ENCODE assay signal across 19 cellular contexts in genomic region chrX:63889001-63889400, GRCh38.
DNase-seq lines count a peak whose midpoint lies in the region; ATAC-seq, FAIRE-seq and TF ChIP-seq lines count a peak whose summit lies in the region.
"Had no signal": no experiment of that assay in that cellular context is flagged by ENCODE, and none has a peak within 500 bp of the region (broad histone marks: within the 10 kb centered on the region; RNA-seq: fewer than 3 reads in every experiment).

No MANE protein-coding gene starts in this region.

- no peaks in the 10 kb centered on the region for H4K20me1 ChIP-seq in astrocyte (ENCODE audit: insufficient read depth, low read length)

- no peak for ATAC-seq in naive thymus-derived CD8-positive, alpha-beta T cell
- ATAC-seq: A549; CD8-positive, alpha-beta T cell; GM12878; right cardiac atrium had no signal

- H3K27ac Mint-ChIP-seq in HFFc6 (peak overlapping the region; percentile 68), astrocyte (ENCODE audit: unreplicated experiment) (peak overlapping the region; percentile 93)
- no peak overlapping the region for H3K27ac Mint-ChIP-seq in naive thymus-derived CD8-positive, alpha-beta T cell
- H3K27ac Mint-ChIP-seq in activated T-cell treated with anti-CD3 and anti-CD28 coated beads, Interleukin-2, amount 50 U/mL, for 24 hours, result no peak overlapping the region
- H3K27ac Mint-ChIP-seq in activated CD4-positive, alpha-beta T cell treated with anti-CD3 and anti-CD28 coated beads, Interleukin-2, amount 10 ng/mL, durations not matched to agents 24 days and 14 days, result no peak overlapping the region
- H3K27ac Mint-ChIP-seq: CD8-positive, alpha-beta T cell; dendritic cell treated with granulocyte-macrophage colony-stimulating factor and Interleukin-4, amounts not matched to agents 40 ng/mL and 50 ng/mL, for 4 days had no signal

- H3K4me1 Mint-ChIP-seq in HFFc6 (ENCODE audit: low read depth), result peaks cover 33% of the 10 kb centered on the region
- peaks cover 3% of the 10 kb centered on the region for H3K4me1 Mint-ChIP-seq in astrocyte (ENCODE audit: low read depth, unreplicated experiment)
- H3K4me1 Mint-ChIP-seq in naive thymus-derived CD8-positive, alpha-beta T cell, result no peaks in the 10 kb centered on the region
- H3K4me1 Mint-ChIP-seq in activated T-cell treated with anti-CD3 and anti-CD28 coated beads, Interleukin-2, amount 50 U/mL, for 24 hours (ENCODE audit: low read depth), result no peaks in the 10 kb centered on the region
- H3K4me1 Mint-ChIP-seq in activated CD4-positive, alpha-beta T cell treated with anti-CD3 and anti-CD28 coated beads, Interleukin-2, amount 10 ng/mL, durations not matched to agents 24 days and 14 days, result no peaks in the 10 kb centered on the region

- H3K27ac ChIP-seq in ACC112 (ENCODE audit: low read depth, low read length) (peak overlapping the region; percentile 86), astrocyte (ENCODE audit: low read depth, low read length) (peak overlapping the region; percentile 6)
- H3K27ac ChIP-seq: A549, stomach had no signal

- H3K9me3 Mint-ChIP-seq in HFFc6 (peaks cover 8% of the 10 kb centered on the region), astrocyte (ENCODE audit: unreplicated experiment) (peaks cover 14% of the 10 kb centered on the region)
- H3K9me3 Mint-ChIP-seq in naive thymus-derived CD8-positive, alpha-beta T cell, result peaks cover 3 to 79% (median 29%) of the 10 kb centered on the region in 9 donors
- peaks cover 38% of the 10 kb centered on the region for H3K9me3 Mint-ChIP-seq in activated T-cell treated with anti-CD3 and anti-CD28 coated beads, Interleukin-2, amount 50 U/mL, for 24 hours
- peaks cover 9% of the 10 kb centered on the region for H3K9me3 Mint-ChIP-seq in activated CD4-positive, alpha-beta T cell treated with anti-CD3 and anti-CD28 coated beads, Interleukin-2, amount 10 ng/mL, durations not matched to agents 24 days and 14 days

- H2AFZ ChIP-seq in ACC112 (ENCODE audit: low read length, unreplicated experiment) (no peak overlapping the region), astrocyte (ENCODE audit: low read depth, low read length) (no peak overlapping the region)

- TF ChIP-seq CTCF in HFFc6 (IDR thresholded peaks at IDR 0.05), result no peak
- no peak for TF ChIP-seq CTCF in astrocyte (IDR thresholded peaks at IDR 0.05; ENCODE audit: insufficient read depth, low read depth, low read length)
- TF ChIP-seq CTCF in fibroblast of villous mesenchyme (IDR thresholded peaks at IDR 0.05; ENCODE audit: insufficient read depth, low read depth, low read length), result no peak

- POLR2A ChIA-PET in naive thymus-derived CD8-positive, alpha-beta T cell (lab: Charles Lee), result no interaction called here

- H3K79me2 ChIP-seq in ACC112 (ENCODE audit: control insufficient read depth, insufficient read depth, low read length, unreplicated experiment), result no peaks in the 10 kb centered on the region
- no peaks in the 10 kb centered on the region for H3K79me2 ChIP-seq in astrocyte (ENCODE audit: insufficient read depth, low read length)

- no peak overlapping the region for H3K9ac ChIP-seq in astrocyte (ENCODE audit: low read length)

- FAIRE-seq in astrocyte (lab: Jason Lieb, UNC), result no peak
- FAIRE-seq: GM12878 had no signal

- intact Hi-C loops in activated CD4-positive, alpha-beta T cell treated with anti-CD3 and anti-CD28 coated beads, Interleukin-2, amount 10 ng/mL, durations not matched to agents 24 days and 14 days (cut with micrococcal nuclease), result no loop called here

- DNase-seq in HFFc6 (peak; percentile 80), astrocyte (ENCODE audit: low read depth) (peak; percentile 10), fibroblast of villous mesenchyme (ENCODE audit: low read depth) (peak; percentile 2), NCI-H446 (lab: John Stamatoyannopoulos, UW) (no peak)
- DNase-seq in naive thymus-derived CD8-positive, alpha-beta T cell, result no peak
- no peak for DNase-seq in activated T-cell treated with anti-CD3 and anti-CD28 coated beads, Interleukin-2, amount 50 U/mL, for 24 hours
- no peak for DNase-seq in activated CD4-positive, alpha-beta T cell treated with anti-CD3 and anti-CD28 coated beads, Interleukin-2, amount 10 ng/mL, durations not matched to agents 24 days and 14 days
- DNase-seq: activated CD4-positive, CD25-positive, alpha-beta regulatory T cell; activated gamma-delta T cell; CD8-positive, alpha-beta T cell; NCI-H187; NCI-H446 treated with DMSO at 0.1 percent for 48 hours; right cardiac atrium; SHP77 treated with DMSO at 0.1 percent for 48 hours; stomach had no signal

- H3K36me3 Mint-ChIP-seq in HFFc6 (ENCODE audit: low read depth) (peaks cover 8% of the 10 kb centered on the region; the same call in 1 of the 2 replicates), astrocyte (ENCODE audit: low read depth, unreplicated experiment) (no peaks in the 10 kb centered on the region)
- H3K36me3 Mint-ChIP-seq in naive thymus-derived CD8-positive, alpha-beta T cell, result peaks cover 0 to 30% (median 2%) of the 10 kb centered on the region in 3 donors
- no peaks in the 10 kb centered on the region for H3K36me3 Mint-ChIP-seq in activated T-cell treated with anti-CD3 and anti-CD28 coated beads, Interleukin-2, amount 50 U/mL, for 24 hours (ENCODE audit: low read depth)
- no peaks in the 10 kb centered on the region for H3K36me3 Mint-ChIP-seq in activated CD4-positive, alpha-beta T cell treated with anti-CD3 and anti-CD28 coated beads, Interleukin-2, amount 10 ng/mL, durations not matched to agents 24 days and 14 days (ENCODE audit: low read depth)
- H3K36me3 Mint-ChIP-seq: CD8-positive, alpha-beta T cell had no signal

- no peaks in the 10 kb centered on the region for H3K27me3 Mint-ChIP-seq in HFFc6 (ENCODE audit: insufficient read depth)
- no peaks in the 10 kb centered on the region for H3K27me3 Mint-ChIP-seq in astrocyte (ENCODE audit: low read depth, unreplicated experiment)
- H3K27me3 Mint-ChIP-seq in naive thymus-derived CD8-positive, alpha-beta T cell, result no peaks in the 10 kb centered on the region
- peaks cover 35% of the 10 kb centered on the region for H3K27me3 Mint-ChIP-seq in activated T-cell treated with anti-CD3 and anti-CD28 coated beads, Interleukin-2, amount 50 U/mL, for 24 hours
- no peaks in the 10 kb centered on the region for H3K27me3 Mint-ChIP-seq in activated CD4-positive, alpha-beta T cell treated with anti-CD3 and anti-CD28 coated beads, Interleukin-2, amount 10 ng/mL, durations not matched to agents 24 days and 14 days
- H3K27me3 Mint-ChIP-seq: dendritic cell treated with granulocyte-macrophage colony-stimulating factor and Interleukin-4, amounts not matched to agents 40 ng/mL and 50 ng/mL, for 4 days had no signal

- no peaks in the 10 kb centered on the region for H3K9me3 ChIP-seq in astrocyte (ENCODE audit: insufficient read depth, low read depth, low read length)
- H3K9me3 ChIP-seq: A549 had no signal

- H3K4me3 ChIP-seq in ACC112 (ENCODE audit: low read depth, low read length) (no peak overlapping the region), astrocyte (ENCODE audit: insufficient read depth, low read depth, low read length) (no peak overlapping the region), fibroblast of villous mesenchyme (ENCODE audit: low read depth, low read length) (no peak overlapping the region)
- H3K4me3 ChIP-seq: A549, GM12878, stomach had no signal

- H3K36me3 ChIP-seq in ACC112 (ENCODE audit: insufficient read depth, low read length), result no peaks in the 10 kb centered on the region
- H3K36me3 ChIP-seq in astrocyte (ENCODE audit: insufficient read depth, low read length), result no peaks in the 10 kb centered on the region
- H3K36me3 ChIP-seq: stomach had no signal

- H3K4me1 ChIP-seq in ACC112 (ENCODE audit: control insufficient read depth, insufficient read depth, low read length, unreplicated experiment), result peaks cover 6% of the 10 kb centered on the region
- H3K4me1 ChIP-seq in astrocyte (ENCODE audit: insufficient read depth, low read length), result no peaks in the 10 kb centered on the region
- H3K4me1 ChIP-seq: A549, stomach had no signal

- H3K27me3 ChIP-seq in ACC112 (ENCODE audit: insufficient read depth, low read length) (no peaks in the 10 kb centered on the region), astrocyte (ENCODE audit: insufficient read depth, low read length) (no peaks in the 10 kb centered on the region)
- H3K27me3 ChIP-seq: stomach had no signal

- H3K4me3 Mint-ChIP-seq in HFFc6 (no peak overlapping the region; the same call in 1 of the 2 replicates), astrocyte (ENCODE audit: unreplicated experiment) (no peak overlapping the region)
- no peak overlapping the region for H3K4me3 Mint-ChIP-seq in naive thymus-derived CD8-positive, alpha-beta T cell
- H3K4me3 Mint-ChIP-seq in activated T-cell treated with anti-CD3 and anti-CD28 coated beads, Interleukin-2, amount 50 U/mL, for 24 hours, result no peak overlapping the region
- no peak overlapping the region for H3K4me3 Mint-ChIP-seq in activated CD4-positive, alpha-beta T cell treated with anti-CD3 and anti-CD28 coated beads, Interleukin-2, amount 10 ng/mL, durations not matched to agents 24 days and 14 days
- H3K4me3 Mint-ChIP-seq: CD8-positive, alpha-beta T cell; dendritic cell treated with granulocyte-macrophage colony-stimulating factor and Interleukin-4, amounts not matched to agents 40 ng/mL and 50 ng/mL, for 4 days had no signal

- H3K4me2 ChIP-seq in astrocyte (ENCODE audit: low read length), result no peak overlapping the region
- H3K4me2 ChIP-seq: A549 had no signal

Comparison
In these comparisons a context has a peak if more than half of its experiments do, and no peak if none do; other contexts are left out.
1. DNase-seq: peak in HFFc6 (single experiment), astrocyte (single experiment) and fibroblast of villous mesenchyme (single experiment); none in naive thymus-derived CD8-positive, alpha-beta T cell (0 of 10), activated T-cell treated with anti-CD3 and anti-CD28 coated beads, Interleukin-2, amount 50 U/mL, for 24 hours (single experiment), activated CD4-positive, alpha-beta T cell treated with anti-CD3 and anti-CD28 coated beads, Interleukin-2, amount 10 ng/mL, durations not matched to agents 24 days and 14 days (single experiment) and NCI-H446 (0 of 2).
2. H3K27ac Mint-ChIP-seq: peak in HFFc6 (single experiment) and astrocyte (single experiment); none in naive thymus-derived CD8-positive, alpha-beta T cell (0 of 10), activated T-cell treated with anti-CD3 and anti-CD28 coated beads, Interleukin-2, amount 50 U/mL, for 24 hours (single experiment) and activated CD4-positive, alpha-beta T cell treated with anti-CD3 and anti-CD28 coated beads, Interleukin-2, amount 10 ng/mL, durations not matched to agents 24 days and 14 days (single experiment).